In the genomic region with DNA sequence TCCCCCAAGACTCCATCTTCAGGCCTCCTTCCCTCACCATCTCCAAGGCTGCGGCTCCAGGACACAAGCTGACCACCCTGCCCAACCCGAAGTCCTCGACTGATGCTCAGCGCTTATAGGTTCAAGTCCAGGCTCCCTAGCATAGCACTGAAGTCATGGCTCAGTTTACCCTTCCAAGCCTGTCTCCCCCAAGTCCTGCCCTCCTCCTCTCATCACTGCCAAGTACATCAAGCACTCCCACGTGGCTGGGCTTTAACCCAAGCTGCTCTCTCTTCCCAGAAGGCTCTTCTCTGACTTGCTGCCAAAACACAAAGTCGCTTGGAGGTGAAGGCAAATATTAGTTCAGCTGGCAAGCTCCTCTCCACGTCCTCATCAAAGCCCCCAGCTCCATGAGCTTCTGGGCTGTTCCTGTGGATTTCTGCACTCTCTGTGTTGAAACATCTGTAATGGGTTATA, we compare ENCODE assay signal across 1 cellular context.
A peak's percentile ranks its signal among the peaks of the same experiment; 100 is the strongest.
TF ChIP-seq lines count a peak whose summit lies in the region.

No MANE protein-coding gene starts in this region.

TF ChIP-seq in HepG2, 621 proteins besides CTCF, POLR2A, EP300 and RAD21 (continued from another document and continues in another):
- TF ChIP-seq, protein P1, sequence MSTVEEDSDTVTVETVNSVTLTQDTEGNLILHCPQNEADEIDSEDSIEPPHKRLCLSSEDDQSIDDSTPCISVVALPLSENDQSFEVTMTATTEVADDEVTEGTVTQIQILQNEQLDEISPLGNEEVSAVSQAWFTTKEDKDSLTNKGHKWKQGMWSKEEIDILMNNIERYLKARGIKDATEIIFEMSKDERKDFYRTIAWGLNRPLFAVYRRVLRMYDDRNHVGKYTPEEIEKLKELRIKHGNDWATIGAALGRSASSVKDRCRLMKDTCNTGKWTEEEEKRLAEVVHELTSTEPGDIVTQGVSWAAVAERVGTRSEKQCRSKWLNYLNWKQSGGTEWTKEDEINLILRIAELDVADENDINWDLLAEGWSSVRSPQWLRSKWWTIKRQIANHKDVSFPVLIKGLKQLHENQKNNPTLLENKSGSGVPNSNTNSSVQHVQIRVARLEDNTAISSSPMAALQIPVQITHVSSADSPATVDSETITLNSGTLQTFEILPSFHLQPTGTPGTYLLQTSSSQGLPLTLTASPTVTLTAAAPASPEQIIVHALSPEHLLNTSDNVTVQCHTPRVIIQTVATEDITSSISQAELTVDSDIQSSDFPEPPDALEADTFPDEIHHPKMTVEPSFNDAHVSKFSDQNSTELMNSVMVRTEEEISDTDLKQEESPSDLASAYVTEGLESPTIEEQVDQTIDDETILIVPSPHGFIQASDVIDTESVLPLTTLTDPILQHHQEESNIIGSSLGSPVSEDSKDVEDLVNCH (CRISPR knock-in tag; IDR thresholded peaks at IDR 0.05): no peak
- TF ChIP-seq, protein P2, sequence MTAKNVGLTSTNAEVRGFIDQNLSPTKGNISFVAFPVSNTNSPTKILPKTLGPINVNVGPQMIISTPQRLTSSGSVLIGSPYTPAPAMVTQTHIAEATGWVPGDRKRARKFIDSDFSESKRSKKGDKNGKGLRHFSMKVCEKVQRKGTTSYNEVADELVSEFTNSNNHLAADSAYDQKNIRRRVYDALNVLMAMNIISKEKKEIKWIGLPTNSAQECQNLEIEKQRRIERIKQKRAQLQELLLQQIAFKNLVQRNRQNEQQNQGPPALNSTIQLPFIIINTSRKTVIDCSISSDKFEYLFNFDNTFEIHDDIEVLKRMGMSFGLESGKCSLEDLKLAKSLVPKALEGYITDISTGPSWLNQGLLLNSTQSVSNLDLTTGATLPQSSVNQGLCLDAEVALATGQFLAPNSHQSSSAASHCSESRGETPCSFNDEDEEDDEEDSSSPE (CRISPR knock-in tag; IDR thresholded peaks at IDR 0.05): peak; percentile 57; the same call in 1 of the 2 replicates
- TF ChIP-seq, protein P3, sequence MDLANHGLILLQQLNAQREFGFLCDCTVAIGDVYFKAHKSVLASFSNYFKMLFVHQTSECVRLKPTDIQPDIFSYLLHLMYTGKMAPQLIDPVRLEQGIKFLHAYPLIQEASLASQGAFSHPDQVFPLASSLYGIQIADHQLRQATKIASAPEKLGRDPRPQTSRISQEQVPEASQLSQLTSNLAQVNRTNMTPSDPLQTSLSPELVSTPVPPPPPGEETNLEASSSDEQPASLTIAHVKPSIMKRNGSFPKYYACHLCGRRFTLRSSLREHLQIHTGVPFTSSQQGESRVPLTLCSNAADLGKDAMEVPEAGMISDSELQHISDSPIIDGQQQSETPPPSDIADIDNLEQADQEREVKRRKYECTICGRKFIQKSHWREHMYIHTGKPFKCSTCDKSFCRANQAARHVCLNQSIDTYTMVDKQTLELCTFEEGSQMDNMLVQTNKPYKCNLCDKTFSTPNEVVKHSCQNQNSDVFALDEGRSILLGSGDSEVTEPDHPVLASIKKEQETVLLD (CRISPR knock-in tag; IDR thresholded peaks at IDR 0.05; ENCODE audit: low read depth): no peak
- TF ChIP-seq HMGA1 (CRISPR knock-in tag; conservative IDR thresholded peaks at IDR 0.05): no peak
- TF ChIP-seq SAFB2 (CRISPR knock-in tag; IDR thresholded peaks at IDR 0.05; ENCODE audit: borderline replicate concordance, low read depth): no peak
- 0 out of 2 replicates have a peak, but pooled peaks have one; percentile 47 for TF ChIP-seq ZNF441 (CRISPR knock-in tag; IDR thresholded peaks at IDR 0.05; ENCODE audit: borderline replicate concordance)
- TF ChIP-seq, protein P4, sequence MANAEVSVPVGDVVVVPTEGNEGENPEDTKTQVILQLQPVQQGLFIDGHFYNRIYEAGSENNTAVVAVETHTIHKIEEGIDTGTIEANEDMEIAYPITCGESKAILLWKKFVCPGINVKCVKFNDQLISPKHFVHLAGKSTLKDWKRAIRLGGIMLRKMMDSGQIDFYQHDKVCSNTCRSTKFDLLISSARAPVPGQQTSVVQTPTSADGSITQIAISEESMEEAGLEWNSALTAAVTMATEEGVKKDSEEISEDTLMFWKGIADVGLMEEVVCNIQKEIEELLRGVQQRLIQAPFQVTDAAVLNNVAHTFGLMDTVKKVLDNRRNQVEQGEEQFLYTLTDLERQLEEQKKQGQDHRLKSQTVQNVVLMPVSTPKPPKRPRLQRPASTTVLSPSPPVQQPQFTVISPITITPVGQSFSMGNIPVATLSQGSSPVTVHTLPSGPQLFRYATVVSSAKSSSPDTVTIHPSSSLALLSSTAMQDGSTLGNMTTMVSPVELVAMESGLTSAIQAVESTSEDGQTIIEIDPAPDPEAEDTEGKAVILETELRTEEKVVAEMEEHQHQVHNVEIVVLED (CRISPR knock-in tag; IDR thresholded peaks at IDR 0.05; ENCODE audit: borderline replicate concordance): no peak; the same call in 1 of the 2 replicates
- TF ChIP-seq ZBTB38 (CRISPR knock-in tag; IDR thresholded peaks at IDR 0.05): no peak
- TF ChIP-seq ZSCAN29 (CRISPR knock-in tag; conservative IDR thresholded peaks at IDR 0.05): no peak
- TF ChIP-seq, protein P5, sequence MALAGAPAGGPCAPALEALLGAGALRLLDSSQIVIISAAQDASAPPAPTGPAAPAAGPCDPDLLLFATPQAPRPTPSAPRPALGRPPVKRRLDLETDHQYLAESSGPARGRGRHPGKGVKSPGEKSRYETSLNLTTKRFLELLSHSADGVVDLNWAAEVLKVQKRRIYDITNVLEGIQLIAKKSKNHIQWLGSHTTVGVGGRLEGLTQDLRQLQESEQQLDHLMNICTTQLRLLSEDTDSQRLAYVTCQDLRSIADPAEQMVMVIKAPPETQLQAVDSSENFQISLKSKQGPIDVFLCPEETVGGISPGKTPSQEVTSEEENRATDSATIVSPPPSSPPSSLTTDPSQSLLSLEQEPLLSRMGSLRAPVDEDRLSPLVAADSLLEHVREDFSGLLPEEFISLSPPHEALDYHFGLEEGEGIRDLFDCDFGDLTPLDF (CRISPR knock-in tag; IDR thresholded peaks at IDR 0.05): no peak
- no peak; the same call in 1 of the 2 replicates for TF ChIP-seq ETV5 (CRISPR knock-in tag; IDR thresholded peaks at IDR 0.05; ENCODE audit: borderline replicate concordance)
- TF ChIP-seq, protein P6, sequence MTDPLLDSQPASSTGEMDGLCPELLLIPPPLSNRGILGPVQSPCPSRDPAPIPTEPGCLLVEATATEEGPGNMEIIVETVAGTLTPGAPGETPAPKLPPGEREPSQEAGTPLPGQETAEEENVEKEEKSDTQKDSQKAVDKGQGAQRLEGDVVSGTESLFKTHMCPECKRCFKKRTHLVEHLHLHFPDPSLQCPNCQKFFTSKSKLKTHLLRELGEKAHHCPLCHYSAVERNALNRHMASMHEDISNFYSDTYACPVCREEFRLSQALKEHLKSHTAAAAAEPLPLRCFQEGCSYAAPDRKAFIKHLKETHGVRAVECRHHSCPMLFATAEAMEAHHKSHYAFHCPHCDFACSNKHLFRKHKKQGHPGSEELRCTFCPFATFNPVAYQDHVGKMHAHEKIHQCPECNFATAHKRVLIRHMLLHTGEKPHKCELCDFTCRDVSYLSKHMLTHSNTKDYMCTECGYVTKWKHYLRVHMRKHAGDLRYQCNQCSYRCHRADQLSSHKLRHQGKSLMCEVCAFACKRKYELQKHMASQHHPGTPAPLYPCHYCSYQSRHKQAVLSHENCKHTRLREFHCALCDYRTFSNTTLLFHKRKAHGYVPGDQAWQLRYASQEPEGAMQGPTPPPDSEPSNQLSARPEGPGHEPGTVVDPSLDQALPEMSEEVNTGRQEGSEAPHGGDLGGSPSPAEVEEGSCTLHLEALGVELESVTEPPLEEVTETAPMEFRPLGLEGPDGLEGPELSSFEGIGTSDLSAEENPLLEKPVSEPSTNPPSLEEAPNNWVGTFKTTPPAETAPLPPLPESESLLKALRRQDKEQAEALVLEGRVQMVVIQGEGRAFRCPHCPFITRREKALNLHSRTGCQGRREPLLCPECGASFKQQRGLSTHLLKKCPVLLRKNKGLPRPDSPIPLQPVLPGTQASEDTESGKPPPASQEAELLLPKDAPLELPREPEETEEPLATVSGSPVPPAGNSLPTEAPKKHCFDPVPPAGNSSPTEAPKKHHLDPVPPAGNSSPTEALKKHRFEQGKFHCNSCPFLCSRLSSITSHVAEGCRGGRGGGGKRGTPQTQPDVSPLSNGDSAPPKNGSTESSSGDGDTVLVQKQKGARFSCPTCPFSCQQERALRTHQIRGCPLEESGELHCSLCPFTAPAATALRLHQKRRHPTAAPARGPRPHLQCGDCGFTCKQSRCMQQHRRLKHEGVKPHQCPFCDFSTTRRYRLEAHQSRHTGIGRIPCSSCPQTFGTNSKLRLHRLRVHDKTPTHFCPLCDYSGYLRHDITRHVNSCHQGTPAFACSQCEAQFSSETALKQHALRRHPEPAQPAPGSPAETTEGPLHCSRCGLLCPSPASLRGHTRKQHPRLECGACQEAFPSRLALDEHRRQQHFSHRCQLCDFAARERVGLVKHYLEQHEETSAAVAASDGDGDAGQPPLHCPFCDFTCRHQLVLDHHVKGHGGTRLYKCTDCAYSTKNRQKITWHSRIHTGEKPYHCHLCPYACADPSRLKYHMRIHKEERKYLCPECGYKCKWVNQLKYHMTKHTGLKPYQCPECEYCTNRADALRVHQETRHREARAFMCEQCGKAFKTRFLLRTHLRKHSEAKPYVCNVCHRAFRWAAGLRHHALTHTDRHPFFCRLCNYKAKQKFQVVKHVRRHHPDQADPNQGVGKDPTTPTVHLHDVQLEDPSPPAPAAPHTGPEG (CRISPR knock-in tag; IDR thresholded peaks at IDR 0.05): no peak
- TF ChIP-seq AGO2 (optimal IDR thresholded peaks at IDR 0.05; ENCODE audit: low read depth, low read length): no peak
- no peak for TF ChIP-seq ZNF703 (CRISPR knock-in tag; IDR thresholded peaks at IDR 0.05; ENCODE audit: borderline replicate concordance)
- no peak for TF ChIP-seq ZNF296 (CRISPR knock-in tag; conservative IDR thresholded peaks at IDR 0.05)
- no peak for TF ChIP-seq ZNF850 (CRISPR knock-in tag; conservative IDR thresholded peaks at IDR 0.05)
- TF ChIP-seq ZNF17 (CRISPR knock-in tag; IDR thresholded peaks at IDR 0.05): no peak
- TF ChIP-seq FOXK1 (CRISPR knock-in tag; IDR thresholded peaks at IDR 0.05; ENCODE audit: borderline replicate concordance, low read depth): peak; percentile 58; the same call in 1 of the 2 replicates
- TF ChIP-seq TOPORS (CRISPR knock-in tag; IDR thresholded peaks at IDR 0.05): no peak
- TF ChIP-seq, protein P7, sequence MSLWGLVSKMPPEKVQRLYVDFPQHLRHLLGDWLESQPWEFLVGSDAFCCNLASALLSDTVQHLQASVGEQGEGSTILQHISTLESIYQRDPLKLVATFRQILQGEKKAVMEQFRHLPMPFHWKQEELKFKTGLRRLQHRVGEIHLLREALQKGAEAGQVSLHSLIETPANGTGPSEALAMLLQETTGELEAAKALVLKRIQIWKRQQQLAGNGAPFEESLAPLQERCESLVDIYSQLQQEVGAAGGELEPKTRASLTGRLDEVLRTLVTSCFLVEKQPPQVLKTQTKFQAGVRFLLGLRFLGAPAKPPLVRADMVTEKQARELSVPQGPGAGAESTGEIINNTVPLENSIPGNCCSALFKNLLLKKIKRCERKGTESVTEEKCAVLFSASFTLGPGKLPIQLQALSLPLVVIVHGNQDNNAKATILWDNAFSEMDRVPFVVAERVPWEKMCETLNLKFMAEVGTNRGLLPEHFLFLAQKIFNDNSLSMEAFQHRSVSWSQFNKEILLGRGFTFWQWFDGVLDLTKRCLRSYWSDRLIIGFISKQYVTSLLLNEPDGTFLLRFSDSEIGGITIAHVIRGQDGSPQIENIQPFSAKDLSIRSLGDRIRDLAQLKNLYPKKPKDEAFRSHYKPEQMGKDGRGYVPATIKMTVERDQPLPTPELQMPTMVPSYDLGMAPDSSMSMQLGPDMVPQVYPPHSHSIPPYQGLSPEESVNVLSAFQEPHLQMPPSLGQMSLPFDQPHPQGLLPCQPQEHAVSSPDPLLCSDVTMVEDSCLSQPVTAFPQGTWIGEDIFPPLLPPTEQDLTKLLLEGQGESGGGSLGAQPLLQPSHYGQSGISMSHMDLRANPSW (CRISPR knock-in tag; IDR thresholded peaks at IDR 0.05; ENCODE audit: borderline replicate concordance): no peak
- no peak for TF ChIP-seq FOSL1 (CRISPR knock-in tag; IDR thresholded peaks at IDR 0.05; ENCODE audit: borderline replicate concordance)
- TF ChIP-seq, protein P8, sequence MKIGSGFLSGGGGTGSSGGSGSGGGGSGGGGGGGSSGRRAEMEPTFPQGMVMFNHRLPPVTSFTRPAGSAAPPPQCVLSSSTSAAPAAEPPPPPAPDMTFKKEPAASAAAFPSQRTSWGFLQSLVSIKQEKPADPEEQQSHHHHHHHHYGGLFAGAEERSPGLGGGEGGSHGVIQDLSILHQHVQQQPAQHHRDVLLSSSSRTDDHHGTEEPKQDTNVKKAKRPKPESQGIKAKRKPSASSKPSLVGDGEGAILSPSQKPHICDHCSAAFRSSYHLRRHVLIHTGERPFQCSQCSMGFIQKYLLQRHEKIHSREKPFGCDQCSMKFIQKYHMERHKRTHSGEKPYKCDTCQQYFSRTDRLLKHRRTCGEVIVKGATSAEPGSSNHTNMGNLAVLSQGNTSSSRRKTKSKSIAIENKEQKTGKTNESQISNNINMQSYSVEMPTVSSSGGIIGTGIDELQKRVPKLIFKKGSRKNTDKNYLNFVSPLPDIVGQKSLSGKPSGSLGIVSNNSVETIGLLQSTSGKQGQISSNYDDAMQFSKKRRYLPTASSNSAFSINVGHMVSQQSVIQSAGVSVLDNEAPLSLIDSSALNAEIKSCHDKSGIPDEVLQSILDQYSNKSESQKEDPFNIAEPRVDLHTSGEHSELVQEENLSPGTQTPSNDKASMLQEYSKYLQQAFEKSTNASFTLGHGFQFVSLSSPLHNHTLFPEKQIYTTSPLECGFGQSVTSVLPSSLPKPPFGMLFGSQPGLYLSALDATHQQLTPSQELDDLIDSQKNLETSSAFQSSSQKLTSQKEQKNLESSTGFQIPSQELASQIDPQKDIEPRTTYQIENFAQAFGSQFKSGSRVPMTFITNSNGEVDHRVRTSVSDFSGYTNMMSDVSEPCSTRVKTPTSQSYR (CRISPR knock-in tag; IDR thresholded peaks at IDR 0.05; ENCODE audit: borderline replicate concordance): peak; percentile 67; the same call in 1 of the 2 replicates
